Comparison of ENCODE assay signal across 19 cellular contexts in the genomic region with DNA sequence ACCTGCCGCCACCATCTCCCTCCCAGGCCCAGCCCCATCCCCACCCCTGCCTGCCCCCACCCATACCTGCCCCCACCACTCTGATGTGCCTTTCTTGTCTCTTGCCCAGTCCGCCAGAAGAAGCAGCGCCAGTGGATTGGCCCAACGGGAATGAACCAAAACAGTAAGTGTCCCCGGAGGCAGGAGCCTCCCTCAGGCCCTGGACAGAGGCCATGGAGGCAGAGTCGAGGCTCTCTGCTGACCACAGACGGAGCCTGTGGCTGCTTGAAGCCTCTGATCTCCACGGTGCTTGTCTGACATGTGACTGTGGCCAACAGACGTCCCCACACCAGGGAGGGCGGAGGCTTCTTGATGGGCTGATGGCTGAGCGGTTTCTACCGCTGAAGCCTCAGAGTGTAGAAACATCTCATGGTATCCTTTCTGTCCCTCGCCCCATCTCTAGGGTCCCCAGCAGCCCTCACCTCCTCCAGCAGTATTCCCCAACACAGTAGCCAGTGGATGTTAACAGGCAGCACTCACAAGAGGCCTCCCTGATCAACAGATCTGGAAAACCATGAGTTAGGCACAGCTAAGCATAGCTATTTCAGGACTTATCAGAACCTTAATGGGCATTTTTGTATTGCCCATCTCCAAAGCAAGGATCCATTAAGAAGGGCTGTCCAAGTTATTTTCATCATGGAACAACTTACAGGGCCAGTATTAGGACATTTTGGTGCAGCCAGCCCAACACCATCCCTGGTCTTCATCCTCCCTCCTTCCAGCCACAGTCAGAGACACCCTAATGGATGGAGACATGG. TPM values are rescaled to one million over a fixed set of nuclear protein-coding genes. Genes with fewer than 3 reads are reported as not detected.
DNase-seq lines count a peak whose midpoint lies in the region; ATAC-seq, FAIRE-seq and TF ChIP-seq lines count a peak whose summit lies in the region.
"Had no signal": no experiment of that assay in that cellular context is flagged by ENCODE, and none has a peak within 500 bp of the region (broad histone marks: within the 10 kb centered on the region; RNA-seq: fewer than 3 reads in every experiment).

No MANE protein-coding gene starts in this region.

- no peak overlapping the region for H2BK120ac ChIP-seq in H1 (replicated peaks; ENCODE audit: low read depth, low read length)

- no peak for TF ChIP-seq EP300 in H1 (IDR thresholded peaks at IDR 0.05; ENCODE audit: borderline replicate concordance in 1 of 2, low read depth in 2 of 2, low read length in 2 of 2)

- intact Hi-C loops in CD14-positive monocyte (cut with micrococcal nuclease) = no loop called here

- H3K27ac ChIP-seq in H1 (ENCODE audit: low read depth, low read length) = no peak overlapping the region
- peak overlapping the region; percentile 1 for H3K27ac ChIP-seq in thymus (ENCODE audit: low read depth)
- H3K27ac ChIP-seq: heart right ventricle, VCaP had no signal

- H3K27ac Mint-ChIP-seq in activated T-cell treated with anti-CD3 and anti-CD28 coated beads, Interleukin-2, amount 50 U/mL, for 72 hours = peak overlapping the region; percentile 11
- peak overlapping the region; percentile 67 to 83 for H3K27ac Mint-ChIP-seq in T-cell
- H3K27ac Mint-ChIP-seq in CD14-positive monocyte = peak overlapping the region in 2 of 7 donors; percentile 50 to 51

- peaks cover 15 to 46% of the 10 kb centered on the region in 2 donors for H3K36me3 Mint-ChIP-seq in activated T-cell treated with anti-CD3 and anti-CD28 coated beads, Interleukin-2, amount 50 U/mL, for 72 hours (ENCODE audit: insufficient read depth in 2 of 2)
- H3K36me3 Mint-ChIP-seq in activated T-cell treated with anti-CD3 and anti-CD28 coated beads, Interleukin-2, amount 50 U/mL, for 4 hours (ENCODE audit: insufficient read depth) = peaks cover 49% of the 10 kb centered on the region
- H3K36me3 Mint-ChIP-seq in T-cell = peaks cover 48% of the 10 kb centered on the region
- peaks cover 11 to 12% of the 10 kb centered on the region in 2 donors for H3K36me3 Mint-ChIP-seq in CD14-positive monocyte

- H3K23ac ChIP-seq in H1 (ENCODE audit: insufficient read length) = no peak overlapping the region

- H3K4me1 ChIP-seq in H1 (replicated peaks in 1 of 4; ENCODE audit: control insufficient read depth in 3 of 4, insufficient read depth in 4 of 4, low read length in 3 of 4) = no peaks in the 10 kb centered on the region; a peak in 1 of 7 replicates
- peaks cover 23% of the 10 kb centered on the region for H3K4me1 ChIP-seq in thymus (ENCODE audit: control insufficient read depth, insufficient read depth, low read length)

- H3K9me3 ChIP-seq in H1 (ENCODE audit: insufficient read depth in 2 of 2, low read depth in 1 of 2, low read length in 1 of 2) = no peaks in the 10 kb centered on the region
- no peaks in the 10 kb centered on the region for H3K9me3 ChIP-seq in thymus (ENCODE audit: control insufficient read depth)
- H3K9me3 ChIP-seq: heart right ventricle had no signal

- H3K27me3 ChIP-seq in H1 (replicated peaks in 1 of 4; ENCODE audit: control insufficient read depth in 3 of 4, extremely low read depth in 1 of 4, insufficient read depth in 3 of 4, low read length in 3 of 4) (peaks cover 0 to 2% (median 0%) of the 10 kb centered on the region in 4 experiments; a peak in 1 of 7 replicates), thymus (ENCODE audit: control insufficient read depth, insufficient read depth) (no peaks in the 10 kb centered on the region)
- H3K27me3 ChIP-seq: heart right ventricle had no signal

- no peak overlapping the region for H3K18ac ChIP-seq in H1 (ENCODE audit: extremely low read depth, low read length)

- H3K4ac ChIP-seq in H1 (replicated peaks; ENCODE audit: insufficient read length, low read depth, low read length) = no peak overlapping the region

- H3K4me1 Mint-ChIP-seq in activated T-cell treated with anti-CD3 and anti-CD28 coated beads, Interleukin-2, amount 50 U/mL, for 72 hours (ENCODE audit: low read depth) = peaks cover 32% of the 10 kb centered on the region
- H3K4me1 Mint-ChIP-seq in activated T-cell treated with anti-CD3 and anti-CD28 coated beads, Interleukin-2, amount 50 U/mL, for 4 hours (ENCODE audit: low read depth) = peaks cover 51% of the 10 kb centered on the region
- H3K4me1 Mint-ChIP-seq in T-cell (peaks cover 46 to 63% (median 59%) of the 10 kb centered on the region in 3 donors), CD14-positive monocyte (peaks cover 19% of the 10 kb centered on the region)

- peaks cover 5% of the 10 kb centered on the region; the same call in 1 of the 2 replicates for H3K23me2 ChIP-seq in H1 (ENCODE audit: low read depth, low read length)

- TF ChIP-seq POLR2A in H1 (IDR thresholded peaks at IDR 0.05; ENCODE audit: control extremely low read depth in 1 of 2, low read depth in 2 of 2, low read length in 2 of 2) = no peak

- H4K91ac ChIP-seq in H1 (replicated peaks; ENCODE audit: insufficient read length, low read length) = no peak overlapping the region

- H2BK20ac ChIP-seq in H1 (ENCODE audit: low read length) = no peak overlapping the region

- H2AFZ ChIP-seq in H1 (ENCODE audit: low read length) = no peak overlapping the region

- H3K4me2 ChIP-seq in H1 (ENCODE audit: insufficient read depth in 1 of 2, low read depth in 2 of 2, low read length in 2 of 2) = no peak overlapping the region

- H3K79me1 ChIP-seq in H1 (ENCODE audit: low read depth, low read length) = no peaks in the 10 kb centered on the region

- H2BK5ac ChIP-seq in H1 (ENCODE audit: low read depth, low read length) = no peak overlapping the region

- no peak overlapping the region for H4K8ac ChIP-seq in H1 (ENCODE audit: extremely low read depth, insufficient read depth, low read length)

- peaks cover 0 to 3% of the 10 kb centered on the region in 2 experiments for H4K20me1 ChIP-seq in H1 (replicated peaks in 1 of 2; ENCODE audit: control insufficient read depth in 1 of 2, insufficient read depth in 2 of 2, low read length in 2 of 2)

- H3K4me3 Mint-ChIP-seq in activated T-cell treated with anti-CD3 and anti-CD28 coated beads, Interleukin-2, amount 50 U/mL, for 72 hours = no peak overlapping the region
- no peak overlapping the region for H3K4me3 Mint-ChIP-seq in activated T-cell treated with anti-CD3 and anti-CD28 coated beads, Interleukin-2, amount 50 U/mL, for 4 hours
- H3K4me3 Mint-ChIP-seq in T-cell (peak overlapping the region in 1 of 3 donors; percentile 4), CD14-positive monocyte (no peak overlapping the region)

- no peaks in the 10 kb centered on the region for H3K27me3 Mint-ChIP-seq in activated T-cell treated with anti-CD3 and anti-CD28 coated beads, Interleukin-2, amount 50 U/mL, for 72 hours (ENCODE audit: low read depth)
- no peaks in the 10 kb centered on the region for H3K27me3 Mint-ChIP-seq in activated T-cell treated with anti-CD3 and anti-CD28 coated beads, Interleukin-2, amount 50 U/mL, for 4 hours (ENCODE audit: low read depth)
- H3K27me3 Mint-ChIP-seq in T-cell = no peaks in the 10 kb centered on the region
- H3K27me3 Mint-ChIP-seq in CD14-positive monocyte (ENCODE audit: low read depth in 3 of 3) = peaks cover 0 to 7% (median 1%) of the 10 kb centered on the region in 3 donors

- H3K9me3 Mint-ChIP-seq in activated T-cell treated with anti-CD3 and anti-CD28 coated beads, Interleukin-2, amount 50 U/mL, for 72 hours = no peaks in the 10 kb centered on the region
- no peaks in the 10 kb centered on the region for H3K9me3 Mint-ChIP-seq in activated T-cell treated with anti-CD3 and anti-CD28 coated beads, Interleukin-2, amount 50 U/mL, for 4 hours
- H3K9me3 Mint-ChIP-seq in T-cell (no peaks in the 10 kb centered on the region), CD14-positive monocyte (peaks cover 0 to 2% (median 0%) of the 10 kb centered on the region in 7 donors)

- CTCF ChIA-PET in T-cell (lab: Charles Lee) = interaction anchor here in 1 of 2 donors (0.6 kb wide), 1 partner anchor 162 kb away, joined by 6 read pairs; no protein-coding TSS in a partner anchor
- CTCF ChIA-PET in H1 (lab: Charles Lee; ENCODE audit: partially characterized antibody) = no interaction called here

- no peak overlapping the region for H3K9ac ChIP-seq in H1 (replicated peaks in 1 of 4; ENCODE audit: extremely low read depth in 1 of 4, low read depth in 3 of 4, low read length in 3 of 4)

- 0 out of 2 replicates have a peak overlapping the region, but pooled peaks have one; percentile 24 for H2AK5ac ChIP-seq in H1 (ENCODE audit: low read depth, low read length)

- no peak overlapping the region for H3K4me3 ChIP-seq in H1 (ENCODE audit: extremely low read depth in 1 of 4, insufficient read depth in 2 of 4, low read depth in 3 of 4, low read length in 4 of 4)
- no peak overlapping the region for H3K4me3 ChIP-seq in thymus (ENCODE audit: low read length)
- H3K4me3 ChIP-seq: heart right ventricle had no signal

- TF ChIP-seq RAD21 in H1 (IDR thresholded peaks at IDR 0.05 in 1 of 2, conservative IDR thresholded peaks at IDR 0.05 in 1 of 2; ENCODE audit: low read depth in 2 of 2, low read length in 2 of 2) = no peak

- H3K14ac ChIP-seq in H1 (ENCODE audit: insufficient read length) = no peak overlapping the region

- no peak for FAIRE-seq in H1 (lab: Jason Lieb, UNC)

- WGBS in H1 (ENCODE audit: extremely low coverage in 1 of 2, insufficient coverage in 1 of 2, insufficient read length in 1 of 2, insufficient replicate concordance in 2 of 2, low coverage in 1 of 2, low lambda C conversion rate in 2 of 2, missing lambda C conversion rate in 1 of 2), 2 experiments = 90% methylated on average over 13 of the region's 13 CpGs; no CpG with 5 or more reads in 1 of the 2 experiments
- 85% methylated on average over 13 of the region's 13 CpGs for WGBS in thymus

- ATAC-seq in activated T-cell treated with anti-CD3 and anti-CD28 coated beads, Interleukin-2, amount 50 U/mL, for 72 hours (replicated peaks in 1 of 2) = no peak
- ATAC-seq in activated T-cell treated with anti-CD3 and anti-CD28 coated beads, Interleukin-2, amount 50 U/mL, for 4 hours = no peak
- ATAC-seq in T-cell (replicated peaks in 1 of 4) (no peak), esophagus mucosa (no peak)
- ATAC-seq: heart right ventricle; stimulated activated naive CD8-positive, alpha-beta T cell treated with anti-CD3 and anti-CD28 coated beads, Interleukin-15, Interleukin-2, amounts not matched to agents 100 U/mL and 50 U/mL, for 24 hours had no signal

- H2BK12ac ChIP-seq in H1 (ENCODE audit: low read depth, low read length) = no peak overlapping the region

- H3K56ac ChIP-seq in H1 (replicated peaks; ENCODE audit: insufficient read length, low read depth, low read length) = no peak overlapping the region

- H4K5ac ChIP-seq in H1 (ENCODE audit: insufficient read length, low read depth, low read length) = no peak overlapping the region

- H3K79me2 ChIP-seq in H1 (ENCODE audit: control insufficient read depth in 1 of 2, insufficient read depth in 2 of 2, low read length in 2 of 2) = no peaks in the 10 kb centered on the region

- H2BK15ac ChIP-seq in H1 (ENCODE audit: low read length) = no peak overlapping the region

- POLR2A ChIA-PET in T-cell (lab: Charles Lee) = no interaction called here
- POLR2A ChIA-PET in H1 (lab: Charles Lee; ENCODE audit: partially characterized antibody) = no interaction called here

- no peak for DNase-seq in activated T-cell treated with anti-CD3 and anti-CD28 coated beads, Interleukin-2, amount 50 U/mL, for 72 hours
- no peak for DNase-seq in activated T-cell treated with anti-CD3 and anti-CD28 coated beads, Interleukin-2, amount 50 U/mL, for 4 hours
- DNase-seq in T-cell = no peak
- DNase-seq in H1 (ENCODE audit: low read depth in 1 of 2, low spot score in 2 of 2) = no peak
- DNase-seq in HUDEP-2 (lab: John Stamatoyannopoulos, UW; ENCODE audit: unreplicated experiment in 76 of 76) = no peak
- no peak for DNase-seq in CD14-positive monocyte (ENCODE audit: low spot score)
- DNase-seq: effector CD4-positive, alpha-beta T cell; heart right ventricle; mesendoderm; NCI-H1436; NCI-H2227 treated with DMSO at 0.1 percent for 48 hours; stimulated activated naive CD8-positive, alpha-beta T cell treated with anti-CD3 and anti-CD28 coated beads, Interleukin-15, Interleukin-2, amounts not matched to agents 100 U/mL and 50 U/mL, for 24 hours had no signal

- H3K36me3 ChIP-seq in H1 (ENCODE audit: control insufficient read depth in 2 of 4, insufficient read depth in 4 of 4, low read length in 3 of 4) = no peaks in the 10 kb centered on the region
- H3K36me3 ChIP-seq in thymus (ENCODE audit: control insufficient read depth, insufficient read depth) = peaks cover 73% of the 10 kb centered on the region

- no peak for TF ChIP-seq CTCF in H1 (IDR thresholded peaks at IDR 0.05; ENCODE audit: control extremely low read depth in 1 of 3, insufficient read depth in 1 of 3, low read depth in 1 of 3, low read length in 3 of 3)
- no peak for TF ChIP-seq CTCF in CD14-positive monocyte (IDR thresholded peaks at IDR 0.05)

RNA-seq across cellular contexts. Expression of gene CD5, which starts 21.7 kb away (rescaled TPM):
- total RNA-seq in activated T-cell treated with anti-CD3 and anti-CD28 coated beads, Interleukin-2, amount 50 U/mL, for 72 hours = 100 to 1,000 TPM; 285 to 317 TPM
- total RNA-seq in activated T-cell treated with anti-CD3 and anti-CD28 coated beads, Interleukin-2, amount 50 U/mL, for 4 hours = 100 to 1,000 TPM; 318 to 420 (median 359) TPM
- total RNA-seq in T-cell (100 to 1,000 TPM; 227 to 387 (median 255) TPM), esophagus mucosa (0.48 TPM)
- not detected in 2 replicates for total RNA-seq in H1 (2021; fragmentation: NEBNext Ultra II Directional; extraction: Animal tissue kit (Norgen Biotek cat#: 25700))
- polyA plus RNA-seq in H1 (2011; rRNA removed) (not detected in 2 replicates), thymus (40.5 TPM), CD14-positive monocyte (under 1 TPM; 0.34 to 0.61 TPM)
- polyA plus RNA-seq in H1 (2011; cell fraction: cytosol; rRNA removed) = not detected
- not detected for polyA plus RNA-seq in H1 (2011; cell fraction: nucleus; rRNA removed)
- not detected in 4 replicates for polyA plus RNA-seq in H1 (2012, experiment 1 of 2)
- not detected for polyA plus RNA-seq in H1 (2012, experiment 2 of 2)
- polyA plus RNA-seq in H1 (2013, experiment 1 of 2) = not detected
- not detected for polyA plus RNA-seq in H1 (2013, experiment 2 of 2)
- not detected in 2 replicates for polyA minus RNA-seq in H1 (2011; rRNA and poly(A)+ RNA removed)
- polyA minus RNA-seq in H1 (2011; cell fraction: cytosol; rRNA and poly(A)+ RNA removed) = not detected
- not detected for polyA minus RNA-seq in H1 (2011; cell fraction: nucleus; rRNA and poly(A)+ RNA removed)
- total RNA-seq: cardiac septum, HT1080, kidney epithelial cell, renal cortical epithelial cell had no signal

RNA-seq across cellular contexts. Expression of gene VPS37C, which starts 37.3 kb away (rescaled TPM):
- 10 to 100 TPM; 13.0 to 14.9 TPM for total RNA-seq in activated T-cell treated with anti-CD3 and anti-CD28 coated beads, Interleukin-2, amount 50 U/mL, for 72 hours
- total RNA-seq in activated T-cell treated with anti-CD3 and anti-CD28 coated beads, Interleukin-2, amount 50 U/mL, for 4 hours = 10 to 100 TPM; 16.1 to 18.4 (median 17.0) TPM
- total RNA-seq in T-cell (1 to 10 TPM; 3.3 to 7.9 (median 7.3) TPM), esophagus mucosa (13.4 TPM)
- 18.0 and 21.0 TPM in 2 replicates for total RNA-seq in H1 (2021; fragmentation: NEBNext Ultra II Directional; extraction: Animal tissue kit (Norgen Biotek cat#: 25700))
- polyA plus RNA-seq in H1 (2011; rRNA removed) (12.9 and 15.4 TPM in 2 replicates), thymus (9.4 TPM), CD14-positive monocyte (1 to 10 TPM; 1.9 to 3.8 TPM)
- polyA plus RNA-seq in H1 (2011; cell fraction: cytosol; rRNA removed) = 11.8 TPM
- polyA plus RNA-seq in H1 (2011; cell fraction: nucleus; rRNA removed) = 18.5 TPM
- polyA plus RNA-seq in H1 (2012, experiment 1 of 2) = 13.4 to 15.3 TPM (median 14.9 TPM) in 4 replicates
- 14.5 TPM for polyA plus RNA-seq in H1 (2012, experiment 2 of 2)
- polyA plus RNA-seq in H1 (2013, experiment 1 of 2) = 12.0 TPM
- 12.1 TPM for polyA plus RNA-seq in H1 (2013, experiment 2 of 2)
- 4.8 and 7.2 TPM in 2 replicates for polyA minus RNA-seq in H1 (2011; rRNA and poly(A)+ RNA removed)
- 7.1 TPM for polyA minus RNA-seq in H1 (2011; cell fraction: cytosol; rRNA and poly(A)+ RNA removed)
- polyA minus RNA-seq in H1 (2011; cell fraction: nucleus; rRNA and poly(A)+ RNA removed) = 10.7 TPM

Comparison
In these comparisons a context has a peak if more than half of its experiments do, and no peak if none do; other contexts are left out.
1. RNA of gene CD5, which starts 21.7 kb away (total RNA-seq): 318 to 420 TPM in activated T-cell treated with anti-CD3 and anti-CD28 coated beads, Interleukin-2, amount 50 U/mL, for 4 hours, 285 to 317 TPM in activated T-cell treated with anti-CD3 and anti-CD28 coated beads, Interleukin-2, amount 50 U/mL, for 72 hours and 227 to 387 TPM in T-cell; 0.48 TPM in esophagus mucosa (single experiment) and not detected in H1; every median in the first group is over 100 times any median in the second.